In the genomic region with DNA sequence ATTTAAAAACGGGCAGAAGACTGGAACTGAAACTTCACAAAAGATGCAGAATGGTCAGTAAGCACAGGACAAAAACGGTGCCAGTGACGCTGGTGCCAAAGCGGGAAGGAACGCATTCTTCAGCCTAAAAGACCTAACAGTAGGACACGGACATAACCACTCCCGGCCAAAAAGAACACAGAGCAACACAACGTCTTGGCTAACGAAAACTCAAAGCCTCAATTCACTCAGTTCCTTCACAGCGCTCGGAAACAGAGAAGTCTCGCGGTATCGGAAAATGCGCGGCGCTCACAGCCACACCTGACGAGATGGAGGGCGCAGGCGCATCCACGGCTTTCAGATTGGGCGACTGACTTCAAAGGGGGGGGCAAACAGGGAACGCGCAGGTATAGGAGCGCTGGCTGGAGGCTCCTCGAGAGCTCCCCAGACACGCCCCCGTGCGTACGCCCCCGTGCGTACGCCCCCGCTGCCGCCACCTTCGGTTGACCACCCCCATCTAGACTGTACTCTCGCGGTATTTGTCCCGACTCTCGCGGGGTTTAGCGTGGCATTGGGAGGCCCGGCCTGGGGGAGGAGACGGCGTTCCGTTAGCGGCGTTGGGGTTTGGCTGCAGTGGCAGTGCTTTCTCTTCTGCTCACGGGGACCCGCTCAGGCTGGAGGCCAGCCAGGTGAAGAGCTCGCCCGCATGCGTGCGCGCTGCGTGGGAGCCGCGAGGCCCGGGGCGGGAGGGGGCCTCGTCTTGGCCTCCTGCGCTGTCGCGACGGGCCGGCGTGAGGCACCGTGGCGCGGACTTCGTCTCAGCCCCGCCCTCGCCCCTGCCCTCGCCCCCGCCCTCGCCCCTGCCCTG, we compare ENCODE assay signal across 8 cellular contexts. TPM values are rescaled to one million over a fixed set of nuclear protein-coding genes. Genes with fewer than 3 reads are reported as not detected.
DNase-seq lines count a peak whose midpoint lies in the region; ATAC-seq and TF ChIP-seq lines count a peak whose summit lies in the region.

A gene (plus strand): TSS at position 576 of the 847 bp plus-strand sequence. CDS start 321 bp downstream, outside the sequence.

- POLR2A ChIA-PET in activated naive CD8-positive, alpha-beta T cell treated with anti-CD3 and anti-CD28 coated beads, Interleukin-2, amount 10 ng/mL, durations not matched to agents 7 days and 5 days (lab: Charles Lee), result interaction anchor here (0.6 to 2.0 kb wide), 16 partner anchors 11 to 1401 kb away, joined by 3 to 65 read pairs (median 4); a partner anchor contains a TSS

- DNase-seq in NCI-H128 (lab: John Stamatoyannopoulos, UW; ENCODE audit: unreplicated experiment) (peak; percentile 98), head of caudate nucleus (peak; percentile 86 to 99 (median 95)), osteocyte (ENCODE audit: extremely low spot score, unreplicated experiment) (peak; percentile 99)
- peak; percentile 100 for DNase-seq in activated naive CD8-positive, alpha-beta T cell treated with anti-CD3 and anti-CD28 coated beads, Interleukin-2, amount 10 ng/mL, durations not matched to agents 7 days and 5 days

- peak within 1 kb of the TSS; percentile 81 for H3K4me3 ChIP-seq in SU-DHL-6 (ENCODE audit: insufficient read depth, low read length, poor library complexity, severe bottlenecking)
- peak within 1 kb of the TSS; percentile 91 for H3K4me3 ChIP-seq in thymus (ENCODE audit: low read length)

- H3K9ac ChIP-seq in SU-DHL-6 (ENCODE audit: low read length), result peak within 1 kb of the TSS; percentile 87

- H3K9me2 ChIP-seq in SU-DHL-6 (replicated peaks; ENCODE audit: insufficient read depth, low read length), result no peaks in the 10 kb centered on the region

- peak; percentile 85 for ATAC-seq in HG02678 (IDR thresholded peaks at IDR 0.05; ENCODE audit: unreplicated experiment)
- ATAC-seq in activated naive CD8-positive, alpha-beta T cell treated with anti-CD3 and anti-CD28 coated beads, Interleukin-2, amount 10 ng/mL, durations not matched to agents 7 days and 5 days (ENCODE audit: low read depth), result peak; percentile 90

- peak within 1 kb of the TSS; percentile 99 for H3K27ac Mint-ChIP-seq in activated naive CD8-positive, alpha-beta T cell treated with anti-CD3 and anti-CD28 coated beads, Interleukin-2, amount 10 ng/mL, durations not matched to agents 7 days and 5 days
- H3K27ac Mint-ChIP-seq in osteocyte (ENCODE audit: unreplicated experiment), result peak within 1 kb of the TSS; percentile 99

- H3K79me2 ChIP-seq in SU-DHL-6 (ENCODE audit: insufficient read depth, low read length), result peaks cover 50% of the 10 kb centered on the region

- H3K27ac ChIP-seq in SU-DHL-6 (ENCODE audit: low read depth, low read length), result peak within 1 kb of the TSS; percentile 92
- H3K27ac ChIP-seq in thymus (ENCODE audit: low read depth), result peak within 1 kb of the TSS; percentile 98

- H3K4me1 Mint-ChIP-seq in activated naive CD8-positive, alpha-beta T cell treated with anti-CD3 and anti-CD28 coated beads, Interleukin-2, amount 10 ng/mL, durations not matched to agents 7 days and 5 days, result peaks cover 30% of the 10 kb centered on the region
- H3K4me1 Mint-ChIP-seq in osteocyte (ENCODE audit: unreplicated experiment), result peaks cover 22% of the 10 kb centered on the region

- peaks cover 6% of the 10 kb centered on the region for H3K9me3 Mint-ChIP-seq in activated naive CD8-positive, alpha-beta T cell treated with anti-CD3 and anti-CD28 coated beads, Interleukin-2, amount 10 ng/mL, durations not matched to agents 7 days and 5 days
- peaks cover 4% of the 10 kb centered on the region for H3K9me3 Mint-ChIP-seq in osteocyte (ENCODE audit: unreplicated experiment)

- intact Hi-C loops in head of caudate nucleus (cut with DNase I), result loop anchor here (5.0 kb wide), 1 partner anchor 52 kb away; a partner anchor contains a TSS

- peaks cover 7% of the 10 kb centered on the region for H3K4me1 ChIP-seq in thymus (ENCODE audit: control insufficient read depth, insufficient read depth, low read length)

- TF ChIP-seq CTCF in SU-DHL-6 (IDR thresholded peaks at IDR 0.05; ENCODE audit: insufficient read depth, low read length, poor library complexity, severe bottlenecking) (no peak), osteocyte (IDR thresholded peaks at IDR 0.05) (no peak)

- H3F3A ChIP-seq in SU-DHL-6 (ENCODE audit: insufficient read depth), result peaks cover 35% of the 10 kb centered on the region

- no peaks in the 10 kb centered on the region for H3K27me3 Mint-ChIP-seq in activated naive CD8-positive, alpha-beta T cell treated with anti-CD3 and anti-CD28 coated beads, Interleukin-2, amount 10 ng/mL, durations not matched to agents 7 days and 5 days
- H3K27me3 Mint-ChIP-seq in osteocyte (ENCODE audit: unreplicated experiment), result no peaks in the 10 kb centered on the region

- peaks cover 29% of the 10 kb centered on the region for H3K36me3 Mint-ChIP-seq in activated naive CD8-positive, alpha-beta T cell treated with anti-CD3 and anti-CD28 coated beads, Interleukin-2, amount 10 ng/mL, durations not matched to agents 7 days and 5 days
- H3K36me3 Mint-ChIP-seq in osteocyte (ENCODE audit: unreplicated experiment), result peaks cover 18% of the 10 kb centered on the region

- peaks cover 14% of the 10 kb centered on the region for H3K36me3 ChIP-seq in SU-DHL-6 (ENCODE audit: low read length)
- H3K36me3 ChIP-seq in thymus (ENCODE audit: control insufficient read depth, insufficient read depth), result no peaks in the 10 kb centered on the region

- peak within 1 kb of the TSS; percentile 93 for H3K4me2 ChIP-seq in SU-DHL-6 (ENCODE audit: low read depth, low read length, poor library complexity, severe bottlenecking)

- peak; percentile 73 for TF ChIP-seq POLR2A in GM10847 (IDR thresholded peaks at IDR 0.05; ENCODE audit: extremely low read depth, insufficient read length)

- 0 out of 2 replicates have a peak, but pooled peaks cover 9% of the 10 kb centered on the region for H4K20me1 ChIP-seq in SU-DHL-6 (ENCODE audit: low read depth, low read length)

- peak within 1 kb of the TSS; percentile 97 for H3K4me3 Mint-ChIP-seq in activated naive CD8-positive, alpha-beta T cell treated with anti-CD3 and anti-CD28 coated beads, Interleukin-2, amount 10 ng/mL, durations not matched to agents 7 days and 5 days
- H3K4me3 Mint-ChIP-seq in osteocyte (ENCODE audit: unreplicated experiment), result peak within 1 kb of the TSS; percentile 94

- H2AFZ ChIP-seq in SU-DHL-6 (ENCODE audit: low read depth, low read length, severe bottlenecking), result peak within 1 kb of the TSS; percentile 44

- under 1% methylated on average over 76 of the region's 76 CpGs for WGBS in thymus

- H3K27me3 ChIP-seq in SU-DHL-6 (ENCODE audit: low read length), result no peaks in the 10 kb centered on the region
- H3K27me3 ChIP-seq in thymus (ENCODE audit: control insufficient read depth, insufficient read depth), result no peaks in the 10 kb centered on the region

- H3K9me3 ChIP-seq in SU-DHL-6 (ENCODE audit: insufficient read depth, low read length) (no peaks in the 10 kb centered on the region), thymus (ENCODE audit: control insufficient read depth) (peaks cover 2% of the 10 kb centered on the region)

RNA-seq across cellular contexts. Expression of the gene that starts here (rescaled TPM):
- 100 to 1,000 TPM; 150 to 152 TPM for total RNA-seq in activated naive CD8-positive, alpha-beta T cell treated with anti-CD3 and anti-CD28 coated beads, Interleukin-2, amount 10 ng/mL, durations not matched to agents 7 days and 5 days
- total RNA-seq in osteocyte, result 65.4 and 73.7 TPM in 2 replicates
- polyA plus RNA-seq in thymus, result 52.9 TPM

Comparison
In these comparisons a context has a peak if more than half of its experiments do, and no peak if none do; other contexts are left out.
1. Peak in every context shown above with its lines: DNase-seq, ATAC-seq, H3K4me3 ChIP-seq and H3K27ac ChIP-seq.